In genomic region chr7:138226851-138227250, GRCh38 we compare ENCODE assay signal across 21 cellular contexts.
"Had no signal": no experiment of that assay in that cellular context is flagged by ENCODE, and none has a peak within 500 bp of the region (broad histone marks: within the 10 kb centered on the region; RNA-seq: fewer than 3 reads in every experiment).

No MANE protein-coding gene starts in this region.

- H3K36me3 Mint-ChIP-seq: immature natural killer cell; memory B cell; natural killer cell treated with Interleukin-12 subunit alpha and Interleukin-12 subunit beta and Interleukin-15 and Interleukin-18, amount 100 ng/mL, for 72 hours; stimulated activated memory B cell treated with anti-CD40 and anti-IgM and Interleukin-4, amounts not matched to agents 10 μg/mL and 1 μg/mL and 100 μg/mL, for 72 hours had no signal

- H3K9me3 Mint-ChIP-seq: memory B cell; natural killer cell treated with Interleukin-12 subunit alpha and Interleukin-12 subunit beta and Interleukin-15 and Interleukin-18, amount 100 ng/mL, for 72 hours; stimulated activated naive CD8-positive, alpha-beta T cell treated with anti-CD3 and anti-CD28 coated beads, Interleukin-15, Interleukin-2, amounts not matched to agents 100 ng/mL and 50 ng/mL, for 24 hours had no signal

- H3K36me3 ChIP-seq: gastrocnemius medialis, left ventricle myocardium inferior, lower lobe of right lung, neutrophil, right lobe of liver, spleen, tibial nerve had no signal

- H3K27me3 Mint-ChIP-seq: memory B cell; natural killer cell treated with Interleukin-12 subunit alpha and Interleukin-12 subunit beta and Interleukin-15 and Interleukin-18, amount 100 ng/mL, for 72 hours; stimulated activated memory B cell treated with anti-CD40 and anti-IgM and Interleukin-4, amounts not matched to agents 10 μg/mL and 1 μg/mL and 100 μg/mL, for 72 hours had no signal

- H3K27ac ChIP-seq: gastrocnemius medialis, left ventricle myocardium inferior, lower lobe of right lung, neutrophil, psoas muscle, right lobe of liver, testis, tibial nerve had no signal

- H3K4me3 Mint-ChIP-seq: immature natural killer cell; memory B cell; natural killer cell treated with Interleukin-12 subunit alpha and Interleukin-12 subunit beta and Interleukin-15 and Interleukin-18, amount 100 ng/mL, for 72 hours; stimulated activated memory B cell treated with anti-CD40 and anti-IgM and Interleukin-4, amounts not matched to agents 10 μg/mL and 1 μg/mL and 100 μg/mL, for 72 hours; stimulated activated naive CD8-positive, alpha-beta T cell treated with anti-CD3 and anti-CD28 coated beads, Interleukin-15, Interleukin-2, amounts not matched to agents 100 ng/mL and 50 ng/mL, for 24 hours had no signal

- H3K4me3 ChIP-seq: gastrocnemius medialis, left ventricle myocardium inferior, lower lobe of right lung, psoas muscle, right lobe of liver, spleen, testis, tibial nerve had no signal

- H3K27ac Mint-ChIP-seq: immature natural killer cell; memory B cell; natural killer cell treated with Interleukin-12 subunit alpha and Interleukin-12 subunit beta and Interleukin-15 and Interleukin-18, amount 100 ng/mL, for 72 hours; stimulated activated memory B cell treated with anti-CD40 and anti-IgM and Interleukin-4, amounts not matched to agents 10 μg/mL and 1 μg/mL and 100 μg/mL, for 72 hours; stimulated activated naive CD8-positive, alpha-beta T cell treated with anti-CD3 and anti-CD28 coated beads, Interleukin-15, Interleukin-2, amounts not matched to agents 100 ng/mL and 50 ng/mL, for 24 hours had no signal

- H3K4me1 ChIP-seq: gastrocnemius medialis, lower lobe of right lung, psoas muscle, testis, tibial nerve had no signal

- FAIRE-seq: endometrium, keratinocyte had no signal

- H3K9me3 ChIP-seq: gastrocnemius medialis, left ventricle myocardium inferior, lower lobe of right lung, neutrophil, psoas muscle, right lobe of liver, testis, tibial nerve had no signal

- H3K27me3 ChIP-seq: gastrocnemius medialis, neutrophil, right lobe of liver, spleen, testis, tibial nerve had no signal

- DNase-seq: effector memory CD4-positive, alpha-beta T cell; gastrocnemius medialis; immature natural killer cell; left ventricle myocardium inferior; lower lobe of right lung; psoas muscle; retina; right lobe of liver; spleen; stimulated activated CD4-positive, alpha-beta T cell treated with anti-CD3 and anti-CD28 coated beads, Interleukin-15, amount 100 ng/mL, for 24 hours; stimulated activated CD4-positive, alpha-beta T cell treated with anti-CD3 and anti-CD28 coated beads, Interleukin-1b, Interleukin-23, amount 100 ng/mL, for 48 hours; stimulated activated CD4-positive, alpha-beta T cell treated with anti-CD3 and anti-CD28 coated beads, Interleukin-4, amount 100 ng/mL, for 24 hours; testis had no signal

- H3K4me1 Mint-ChIP-seq: immature natural killer cell; memory B cell; stimulated activated memory B cell treated with anti-CD40 and anti-IgM and Interleukin-4, amounts not matched to agents 10 μg/mL and 1 μg/mL and 100 μg/mL, for 72 hours had no signal
